Comparison of ENCODE assay signal across 8 cellular contexts in genomic region chr3:129121016-129121791, GRCh38. TPM values are rescaled to one million over a fixed set of nuclear protein-coding genes. Genes with fewer than 3 reads are reported as not detected.
DNase-seq lines count a peak whose midpoint lies in the region; ATAC-seq and TF ChIP-seq lines count a peak whose summit lies in the region.

No MANE protein-coding gene starts in this region.

- peak; percentile 65 for DNase-seq in ELF-1 (ENCODE audit: low read depth, low spot score)
- no peak for DNase-seq in T-helper 17 cell
- no peak for DNase-seq in chondrocyte (ENCODE audit: low spot score)
- DNase-seq in lower leg skin (ENCODE audit: low spot score in 2 of 2) = no peak
- DNase-seq in testis = no peak
- no peak for DNase-seq in DMS79 (lab: John Stamatoyannopoulos, UW)
- no peak for DNase-seq in OCI-M1 (lab: John Stamatoyannopoulos, UW)

- intact Hi-C loops in lower leg skin (cut with DNase I; ENCODE audit: low total_unique reads) = no loop called here
- intact Hi-C loops in testis (cut with DNase I; ENCODE audit: low total_unique reads) = no loop called here

- peak overlapping the region; percentile 91 to 92 for H3K27ac ChIP-seq in testis

- no peaks in the 10 kb centered on the region for H3K36me3 ChIP-seq in testis (ENCODE audit: low read depth, missing control alignments)

- no peaks in the 10 kb centered on the region for H3K27me3 Mint-ChIP-seq in T-helper 17 cell
- H3K27me3 Mint-ChIP-seq in chondrocyte (ENCODE audit: low read depth) = no peaks in the 10 kb centered on the region

- TF ChIP-seq POLR2A in lower leg skin (IDR thresholded peaks at IDR 0.05) (no peak), testis (IDR thresholded peaks at IDR 0.05) (no peak)

- peak overlapping the region; percentile 94 for H3K4me3 Mint-ChIP-seq in T-helper 17 cell
- H3K4me3 Mint-ChIP-seq in chondrocyte (ENCODE audit: unreplicated experiment) = peak overlapping the region; percentile 84

- H3K36me3 Mint-ChIP-seq in T-helper 17 cell (ENCODE audit: low read depth) (peaks cover 3% of the 10 kb centered on the region), chondrocyte (ENCODE audit: low read depth) (peaks cover 4% of the 10 kb centered on the region)

- no peaks in the 10 kb centered on the region for H3K27me3 ChIP-seq in testis

- peak; percentile 3 for ATAC-seq in HG02642 (IDR thresholded peaks at IDR 0.05; ENCODE audit: poor library complexity, unreplicated experiment)
- ATAC-seq in T-helper 17 cell = peak; percentile 8

- peaks cover 32% of the 10 kb centered on the region for H3K4me1 ChIP-seq in testis

- H3K4me1 Mint-ChIP-seq in T-helper 17 cell (peaks cover 43% of the 10 kb centered on the region), chondrocyte (ENCODE audit: low read depth) (peaks cover 38% of the 10 kb centered on the region)

- H3K9me3 ChIP-seq in T-helper 17 cell (ENCODE audit: control insufficient read depth, low read length, poor library complexity, severe bottlenecking) = no peaks in the 10 kb centered on the region
- H3K9me3 ChIP-seq in testis = no peaks in the 10 kb centered on the region

- peak overlapping the region; percentile 100 for H3K27ac Mint-ChIP-seq in T-helper 17 cell
- peak overlapping the region; percentile 92 for H3K27ac Mint-ChIP-seq in chondrocyte (ENCODE audit: unreplicated experiment)

- no peaks in the 10 kb centered on the region for H3K9me3 Mint-ChIP-seq in chondrocyte (ENCODE audit: low read depth)

- WGBS in lower leg skin, 2 donors = 0 to 1% methylated on average over 2 to 25 of the region's 80 CpGs
- WGBS in testis, 2 donors = 0 to 1% methylated on average over 14 to 18 of the region's 80 CpGs

- peak overlapping the region; percentile 72 for H3K4me3 ChIP-seq in lower leg skin (ENCODE audit: low read depth, poor library complexity, severe bottlenecking)
- peak overlapping the region; percentile 84 to 91 for H3K4me3 ChIP-seq in testis

- TF ChIP-seq CTCF in chondrocyte (IDR thresholded peaks at IDR 0.05) (no peak), lower leg skin (IDR thresholded peaks at IDR 0.05) (no peak), testis (IDR thresholded peaks at IDR 0.05) (no peak)

RNA-seq across cellular contexts. Expression of gene RAB43, which starts 0.4 kb away (rescaled TPM):
- total RNA-seq in T-helper 17 cell (10 to 100 TPM; 33.7 to 37.8 TPM), chondrocyte (19.1 to 29.7 TPM (median 26.3 TPM) in 3 replicates), lower leg skin (10 to 100 TPM in 3 of 4 donors, 1 to 10 TPM in 1; 5.4 to 12.1 (median 11.2) TPM), testis (10 to 100 TPM; 27.2 to 28.2 TPM)
- polyA plus RNA-seq in testis (ENCODE audit: insufficient read depth, low read depth, low replicate concordance) = 12.4 TPM

RNA-seq across cellular contexts. Expression of gene ISY1, which starts 39.7 kb away (rescaled TPM):
- total RNA-seq in T-helper 17 cell (10 to 100 TPM; 39.0 TPM), chondrocyte (31.3 to 44.7 TPM (median 31.9 TPM) in 3 replicates), lower leg skin (10 to 100 TPM; 15.5 to 22.8 (median 18.1) TPM), testis (10 to 100 TPM; 19.4 to 21.0 TPM)
- polyA plus RNA-seq in testis (ENCODE audit: insufficient read depth, low read depth, low replicate concordance) = 20.7 TPM
